14 cellular contexts compared by ENCODE assay signal in the genomic region with DNA sequence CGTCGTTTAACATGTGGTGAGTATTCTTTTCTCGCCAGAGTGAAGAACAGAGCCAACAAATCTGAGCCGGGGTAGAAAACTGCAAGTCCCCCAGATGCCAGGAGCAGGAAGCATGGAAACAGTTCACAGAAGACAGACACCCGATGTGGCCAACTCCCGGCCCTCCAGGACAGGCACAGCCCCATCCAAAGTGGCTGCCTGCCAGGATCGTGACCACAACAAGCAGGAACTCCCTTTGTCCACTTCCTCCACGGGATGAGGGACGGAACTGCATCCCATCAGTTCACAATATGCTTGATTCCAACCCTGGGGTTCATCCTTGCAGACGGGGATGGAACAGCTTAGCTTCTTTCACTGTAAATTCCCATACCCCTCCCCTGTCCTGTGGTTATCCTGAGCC.
DNase-seq lines count a peak whose midpoint lies in the region; TF ChIP-seq lines count a peak whose summit lies in the region.
"Had no signal": no experiment of that assay in that cellular context is flagged by ENCODE, and none has a peak within 500 bp of the region (broad histone marks: within the 10 kb centered on the region; RNA-seq: fewer than 3 reads in every experiment).

No MANE protein-coding gene starts in this region.

- no peak overlapping the region for H3K9ac ChIP-seq in neural progenitor cell
- H3K9ac ChIP-seq: BLaER1 had no signal

- H3K4me1 ChIP-seq in neural progenitor cell = no peaks in the 10 kb centered on the region
- H3K4me1 ChIP-seq: BLaER1, vagina had no signal

- H3K36me3 Mint-ChIP-seq in neural progenitor cell = no peaks in the 10 kb centered on the region

- H2AFZ ChIP-seq in neural progenitor cell (replicated peaks) = peak overlapping the region; percentile 34

- no peaks in the 10 kb centered on the region for H3K79me2 ChIP-seq in neural progenitor cell (ENCODE audit: low read depth)

- H3K27me3 Mint-ChIP-seq in neural progenitor cell (ENCODE audit: insufficient read depth, low read depth) = peaks cover 5% of the 10 kb centered on the region

- H3K9me3 ChIP-seq in MG63 = no peaks in the 10 kb centered on the region; the same call in 1 of the 2 replicates
- H3K9me3 ChIP-seq in neural progenitor cell (ENCODE audit: low read depth) = no peaks in the 10 kb centered on the region
- H3K9me3 ChIP-seq: vagina had no signal

- H3K36me3 ChIP-seq in MG63 (no peaks in the 10 kb centered on the region), neural progenitor cell (no peaks in the 10 kb centered on the region)
- H3K36me3 ChIP-seq: BLaER1, vagina had no signal

- H4K20me1 ChIP-seq in neural progenitor cell (ENCODE audit: low read depth) = no peaks in the 10 kb centered on the region
- H4K20me1 ChIP-seq: BLaER1 had no signal

- H3K27me3 ChIP-seq in MG63 (peaks cover 2% of the 10 kb centered on the region; the same call in 1 of the 2 replicates), neural progenitor cell (no peaks in the 10 kb centered on the region)
- H3K27me3 ChIP-seq: BLaER1, vagina had no signal

- TF ChIP-seq CTCF in fibroblast of mammary gland (conservative IDR thresholded peaks at IDR 0.05; ENCODE audit: control insufficient read depth, insufficient read depth, low read depth, low read length) (no peak), neural progenitor cell (IDR thresholded peaks at IDR 0.05) (no peak)

- no peak overlapping the region for H3K4me2 ChIP-seq in neural progenitor cell
- H3K4me2 ChIP-seq: BLaER1 had no signal

- H3K4me3 ChIP-seq in MG63 (no peak overlapping the region), fibroblast of mammary gland (ENCODE audit: control insufficient read depth, low read depth, low read length) (no peak overlapping the region), neural progenitor cell (no peak overlapping the region)
- H3K4me3 ChIP-seq: BLaER1, vagina had no signal

- H3F3A ChIP-seq in neural progenitor cell (ENCODE audit: low read depth) = no peaks in the 10 kb centered on the region

- H3K4me3 Mint-ChIP-seq in neural progenitor cell = no peak overlapping the region
- H3K4me3 Mint-ChIP-seq: naive B cell had no signal

- no peak overlapping the region for H3K27ac Mint-ChIP-seq in neural progenitor cell
- H3K27ac Mint-ChIP-seq: naive B cell had no signal

- no peak for TF ChIP-seq POLR2A in erythroblast (IDR thresholded peaks at IDR 0.05; ENCODE audit: low read length)

- DNase-seq in Ammon's horn (ENCODE audit: low spot score) (peak; percentile 45), MG63 (peak; percentile 38), fibroblast of mammary gland (ENCODE audit: low read depth) (peak; percentile 47), neural progenitor cell (ENCODE audit: low spot score) (no peak), NAMALWA (ENCODE audit: low spot score) (no peak), ecto neural progenitor cell (ENCODE audit: low spot score) (no peak), erythroblast (lab: John Stamatoyannopoulos, UW) (no peak), NCI-H2196 (lab: John Stamatoyannopoulos, UW; ENCODE audit: unreplicated experiment) (no peak)
- DNase-seq: effector memory CD4-positive, alpha-beta T cell; H7; naive B cell; NCI-H2081 treated with DMSO at 0.1 percent for 48 hours had no signal

- peaks cover 8% of the 10 kb centered on the region for H3K9me3 Mint-ChIP-seq in neural progenitor cell

- H3K4me1 Mint-ChIP-seq in neural progenitor cell = no peaks in the 10 kb centered on the region
- H3K4me1 Mint-ChIP-seq: naive B cell had no signal

- no peak overlapping the region for H3K27ac ChIP-seq in neural progenitor cell
- H3K27ac ChIP-seq: BLaER1, vagina had no signal

Comparison
In these comparisons a context has a peak if more than half of its experiments do, and no peak if none do; other contexts are left out.
1. DNase-seq: peak in Ammon's horn (single experiment), MG63 (single experiment) and fibroblast of mammary gland (single experiment); none in neural progenitor cell (single experiment), NAMALWA (single experiment), ecto neural progenitor cell (single experiment), erythroblast (0 of 2) and NCI-H2196 (single experiment).